ENCODE assay signal across 19 cellular contexts in the genomic region with DNA sequence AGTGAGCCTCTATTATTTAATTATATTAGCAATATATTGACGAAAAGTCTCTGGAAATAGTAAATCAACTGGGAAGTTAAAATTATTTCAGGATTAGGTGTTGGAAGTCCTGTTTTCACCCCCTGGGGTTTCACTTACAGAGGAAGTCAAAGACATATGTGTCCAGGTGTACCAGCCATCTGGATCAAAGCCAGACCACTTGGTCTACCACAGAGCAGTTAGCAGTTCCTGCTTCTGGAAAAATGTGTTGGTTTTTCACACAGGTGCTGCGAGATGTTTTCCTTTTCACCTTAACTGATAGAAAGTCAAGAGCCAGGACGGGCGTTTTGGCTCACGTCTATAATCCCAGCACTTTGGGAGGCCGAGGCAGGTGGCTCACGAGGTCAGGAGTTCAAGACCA. TPM values are rescaled to one million over a fixed set of nuclear protein-coding genes. Genes with fewer than 3 reads are reported as not detected.
DNase-seq lines count a peak whose midpoint lies in the region; TF ChIP-seq lines count a peak whose summit lies in the region.
"Had no signal": no experiment of that assay in that cellular context is flagged by ENCODE, and none has a peak within 500 bp of the region (broad histone marks: within the 10 kb centered on the region; RNA-seq: fewer than 3 reads in every experiment).

No MANE protein-coding gene starts in this region.

- peaks cover 2% of the 10 kb centered on the region for H3K9me3 Mint-ChIP-seq in activated CD4-positive, alpha-beta memory T cell treated with anti-CD3 and anti-CD28 coated beads, Interleukin-2, amount 10 ng/mL, durations not matched to agents 7 days and 5 days
- H3K9me3 Mint-ChIP-seq: activated CD4-positive, alpha-beta memory T cell treated with anti-CD3 and anti-CD28 coated beads for 36 hours; WTC11 had no signal

- no peaks in the 10 kb centered on the region for H3K27me3 ChIP-seq in SJCRH30

- H3K27ac ChIP-seq in C4-2B = peak overlapping the region; percentile 52
- peak overlapping the region; percentile 17; the same call in 1 of the 2 replicates for H3K27ac ChIP-seq in SJCRH30

- H3K4me1 Mint-ChIP-seq in activated CD4-positive, alpha-beta memory T cell treated with anti-CD3 and anti-CD28 coated beads, Interleukin-2, amount 10 ng/mL, durations not matched to agents 7 days and 5 days = no peaks in the 10 kb centered on the region
- H3K4me1 Mint-ChIP-seq: WTC11 had no signal

- POLR2A ChIA-PET in activated CD4-positive, alpha-beta memory T cell treated with anti-CD3 and anti-CD28 coated beads, Interleukin-2, amount 10 ng/mL, durations not matched to agents 7 days and 5 days (lab: Charles Lee) = no interaction called here

- no peaks in the 10 kb centered on the region for H3K27me3 Mint-ChIP-seq in activated CD4-positive, alpha-beta memory T cell treated with anti-CD3 and anti-CD28 coated beads, Interleukin-2, amount 10 ng/mL, durations not matched to agents 7 days and 5 days
- H3K27me3 Mint-ChIP-seq: activated CD4-positive, alpha-beta memory T cell treated with anti-CD3 and anti-CD28 coated beads for 36 hours; IgD-negative memory B cell had no signal

- H3K36me3 ChIP-seq in SJCRH30 = peaks cover 9% of the 10 kb centered on the region; the same call in 1 of the 2 replicates
- H3K36me3 ChIP-seq: HAP-1 had no signal

- no peaks in the 10 kb centered on the region for H3K9me3 ChIP-seq in SJCRH30 (replicated peaks)
- H3K9me3 ChIP-seq: HAP-1 had no signal

- TF ChIP-seq CTCF in C4-2B (conservative IDR thresholded peaks at IDR 0.05) (no peak), GM12865 (IDR thresholded peaks at IDR 0.05; ENCODE audit: insufficient read depth, low read depth, low read length, missing control alignments) (no peak)

- DNase-seq in GM12865 (ENCODE audit: low read depth) = peak; percentile 8
- DNase-seq in NCI-H2029 (lab: John Stamatoyannopoulos, UW) = peak; percentile 89
- DNase-seq in SJCRH30 = peak; percentile 63 to 76
- DNase-seq in activated CD4-positive, alpha-beta memory T cell treated with anti-CD3 and anti-CD28 coated beads, Interleukin-2, amount 10 ng/mL, durations not matched to agents 7 days and 5 days = no peak
- no peak for DNase-seq in CD1c-positive myeloid dendritic cell (ENCODE audit: extremely low spot score)
- no peak for DNase-seq in T1000 (lab: John Stamatoyannopoulos, UW)
- no peak for DNase-seq in COLO668 (lab: John Stamatoyannopoulos, UW; ENCODE audit: unreplicated experiment)
- DNase-seq: activated CD4-positive, alpha-beta memory T cell treated with anti-CD3 and anti-CD28 coated beads for 36 hours; activated naive CD4-positive, alpha-beta T cell; amniotic stem cell; cortex of kidney; MV-4-11 had no signal

- CTCF ChIA-PET in activated CD4-positive, alpha-beta memory T cell treated with anti-CD3 and anti-CD28 coated beads, Interleukin-2, amount 10 ng/mL, durations not matched to agents 7 days and 5 days (lab: Charles Lee) = no interaction called here

- H3K36me3 Mint-ChIP-seq in activated CD4-positive, alpha-beta memory T cell treated with anti-CD3 and anti-CD28 coated beads, Interleukin-2, amount 10 ng/mL, durations not matched to agents 7 days and 5 days (ENCODE audit: low read depth) = no peaks in the 10 kb centered on the region
- H3K36me3 Mint-ChIP-seq: activated CD4-positive, alpha-beta memory T cell treated with anti-CD3 and anti-CD28 coated beads for 36 hours; CD14-positive monocyte; IgD-negative memory B cell had no signal

- H3K27ac Mint-ChIP-seq in activated CD4-positive, alpha-beta memory T cell treated with anti-CD3 and anti-CD28 coated beads, Interleukin-2, amount 10 ng/mL, durations not matched to agents 7 days and 5 days = no peak overlapping the region
- H3K27ac Mint-ChIP-seq: activated CD4-positive, alpha-beta memory T cell treated with anti-CD3 and anti-CD28 coated beads for 36 hours; IgD-negative memory B cell; T-helper 2 cell treated with Interferon-gamma antibody and Interleukin-4, amounts not matched to agents 5 μg/mL and 100 μg/mL, for 36 hours; WTC11 had no signal

- no peak overlapping the region for H3K4me3 Mint-ChIP-seq in activated CD4-positive, alpha-beta memory T cell treated with anti-CD3 and anti-CD28 coated beads, Interleukin-2, amount 10 ng/mL, durations not matched to agents 7 days and 5 days
- H3K4me3 Mint-ChIP-seq: activated CD4-positive, alpha-beta memory T cell treated with anti-CD3 and anti-CD28 coated beads for 36 hours; CD14-positive monocyte; T-helper 2 cell treated with Interferon-gamma antibody and Interleukin-4, amounts not matched to agents 5 μg/mL and 100 μg/mL, for 36 hours; WTC11 had no signal

- H3K4me1 ChIP-seq in SJCRH30 = peaks cover 17% of the 10 kb centered on the region
- H3K4me1 ChIP-seq: HAP-1 had no signal

- H3K4me3 ChIP-seq in GM12865 (ENCODE audit: low read depth, low read length) (no peak overlapping the region), SJCRH30 (no peak overlapping the region)
- H3K4me3 ChIP-seq: GM12878, HAP-1 had no signal

RNA-seq across cellular contexts. Expression of gene MME, which starts 13.1 kb away (rescaled TPM):
- total RNA-seq in SJCRH30 (2014; rRNA removed; shearing (Covaris generic)) = 71.1 and 71.5 TPM in 2 replicates
- not detected for total RNA-seq in activated CD4-positive, alpha-beta memory T cell treated with anti-CD3 and anti-CD28 coated beads, Interleukin-2, amount 10 ng/mL, durations not matched to agents 7 days and 5 days
- total RNA-seq: activated CD4-positive, alpha-beta memory T cell treated with anti-CD3 and anti-CD28 coated beads for 36 hours had no signal

Comparison
In these comparisons a context has a peak if more than half of its experiments do, and no peak if none do; other contexts are left out.
1. DNase-seq: peak in GM12865 (single experiment), NCI-H2029 (single experiment) and SJCRH30 (2 of 2); none in activated CD4-positive, alpha-beta memory T cell treated with anti-CD3 and anti-CD28 coated beads, Interleukin-2, amount 10 ng/mL, durations not matched to agents 7 days and 5 days (single experiment), CD1c-positive myeloid dendritic cell (single experiment), T1000 (single experiment) and COLO668 (single experiment).
2. RNA of gene MME, which starts 13.1 kb away (total RNA-seq): 71.1 to 71.5 TPM in SJCRH30; not detected in activated CD4-positive, alpha-beta memory T cell treated with anti-CD3 and anti-CD28 coated beads, Interleukin-2, amount 10 ng/mL, durations not matched to agents 7 days and 5 days; every median in the first group is over 10 times any median in the second.